Comparison of ENCODE assay signal across 10 cellular contexts in the genomic region with DNA sequence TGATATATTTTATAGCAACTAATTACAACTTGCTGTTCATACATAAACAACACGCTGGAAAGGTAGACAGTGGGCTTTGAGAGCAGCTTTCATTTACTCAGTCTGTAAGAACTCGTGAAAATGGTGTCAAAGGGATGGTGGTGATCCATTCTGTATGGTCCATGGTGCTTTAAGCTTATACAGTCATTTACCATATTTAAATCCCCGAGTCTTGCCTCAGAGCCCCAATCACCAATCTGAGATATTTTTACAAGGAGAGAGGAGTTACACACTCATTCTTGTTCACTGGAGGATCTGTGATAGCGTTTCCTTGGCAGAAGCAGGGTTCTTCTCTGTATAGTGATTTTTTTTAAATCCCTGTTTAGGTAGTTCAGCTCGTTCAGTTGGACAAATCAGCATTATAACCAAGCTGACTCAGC.
DNase-seq lines count a peak whose midpoint lies in the region; ATAC-seq and TF ChIP-seq lines count a peak whose summit lies in the region.
"Had no signal": no experiment of that assay in that cellular context is flagged by ENCODE, and none has a peak within 500 bp of the region (broad histone marks: within the 10 kb centered on the region; RNA-seq: fewer than 3 reads in every experiment).

No MANE protein-coding gene starts in this region.

- no peak overlapping the region for H3K23ac ChIP-seq in IMR-90 (ENCODE audit: low read depth, low read length)

- no peak overlapping the region for H2BK15ac ChIP-seq in IMR-90 (ENCODE audit: low read depth, low read length)

- no peaks in the 10 kb centered on the region for H3K79me1 ChIP-seq in IMR-90 (ENCODE audit: low read depth in 1 of 2, low read length in 2 of 2)

- TF ChIP-seq POLR2A in IMR-90 (IDR thresholded peaks at IDR 0.05; ENCODE audit: low read depth, low read length), result no peak

- no peaks in the 10 kb centered on the region for H3K9me1 ChIP-seq in IMR-90 (ENCODE audit: insufficient read depth, low read length)

- intact Hi-C loops in IMR-90 (cut with micrococcal nuclease), result loop anchor here (5.0 kb wide), 1 partner anchor 163 kb away; no protein-coding TSS in a partner anchor

- WGBS in IMR-90 (ENCODE audit: extremely low coverage in 2 of 2, insufficient read length in 1 of 2), 2 experiments, result no CpG with 5 or more reads among the region's 5 CpGs

- no peak overlapping the region for H2BK120ac ChIP-seq in IMR-90 (ENCODE audit: low read depth, low read length)

- H3K14ac ChIP-seq in IMR-90 (replicated peaks; ENCODE audit: low read depth, low read length), result no peak overlapping the region

- H2AK9ac ChIP-seq in IMR-90 (replicated peaks; ENCODE audit: low read depth, low read length, poor library complexity), result no peak overlapping the region

- H3K56ac ChIP-seq in IMR-90 (ENCODE audit: extremely low read depth, insufficient read depth, low read length), result no peak overlapping the region

- ATAC-seq in IMR-90 (ENCODE audit: low read depth) (no peak), HG03135 (IDR thresholded peaks at IDR 0.05; ENCODE audit: unreplicated experiment) (no peak)

- BruUV-seq in IMR-90 (replicated peaks; lab: Mats Ljungman, UMichigan), result no TSS peak

- no peak overlapping the region for H2BK5ac ChIP-seq in IMR-90 (ENCODE audit: low read depth, low read length, poor library complexity, severe bottlenecking)

- TF ChIP-seq CTCF in IMR-90 (conservative IDR thresholded peaks at IDR 0.05; ENCODE audit: low read depth, low read length), result no peak
- TF ChIP-seq CTCF in astrocyte of the cerebellum (IDR thresholded peaks at IDR 0.05; ENCODE audit: low read depth, low read length, missing control alignments), result no peak
- TF ChIP-seq CTCF in right atrium auricular region (IDR thresholded peaks at IDR 0.05), result no peak

- POLR2A ChIA-PET in IMR-90 (lab: Charles Lee; ENCODE audit: unreplicated experiment), result no interaction called here

- no peak overlapping the region for H4K91ac ChIP-seq in IMR-90 (ENCODE audit: insufficient read depth, low read depth, low read length)

- H3K4me2 ChIP-seq in IMR-90 (ENCODE audit: low read depth, low read length), result 0 out of 2 replicates have a peak overlapping the region, but pooled peaks have one; percentile 15

- H3K9me3 ChIP-seq in IMR-90 (ENCODE audit: control insufficient read depth, insufficient read depth, low read length) (no peaks in the 10 kb centered on the region), right atrium auricular region (no peaks in the 10 kb centered on the region), skeletal muscle tissue (ENCODE audit: control insufficient read depth in 3 of 3, low read length in 3 of 3) (no peaks in the 10 kb centered on the region)

- no peaks in the 10 kb centered on the region for H3K4me1 ChIP-seq in IMR-90 (ENCODE audit: control insufficient read depth, insufficient read depth, low read length)
- peaks cover 0 to 32% of the 10 kb centered on the region in 2 donors for H3K4me1 ChIP-seq in right atrium auricular region
- peaks cover 2 to 17% (median 5%) of the 10 kb centered on the region in 3 donors for H3K4me1 ChIP-seq in skeletal muscle tissue (ENCODE audit: control insufficient read depth in 3 of 3, insufficient read depth in 3 of 3, low read length in 3 of 3)

- no peak for TF ChIP-seq RAD21 in IMR-90 (IDR thresholded peaks at IDR 0.05; ENCODE audit: low read length)

- H3K9ac ChIP-seq in IMR-90 (ENCODE audit: low read depth, low read length) (no peak overlapping the region), skeletal muscle tissue (ENCODE audit: low read depth in 1 of 3, low read length in 3 of 3) (peak overlapping the region; percentile 67 to 87 (median 85))

- no peak for DNase-seq in IMR-90
- DNase-seq in astrocyte of the cerebellum (ENCODE audit: low read depth), result peak; percentile 12
- no peak for DNase-seq in right atrium auricular region (ENCODE audit: low spot score)
- no peak for DNase-seq in SIG-M5 (lab: John Stamatoyannopoulos, UW)
- DNase-seq in germinal center (ENCODE audit: low spot score), result no peak
- DNase-seq in activated T-cell treated with anti-CD3 and anti-CD28 coated beads for 4 hours, result no peak
- DNase-seq: activated T-cell treated with anti-CD3 and anti-CD28 coated beads, Interleukin-2, amount 50 U/mL, for 1 hour; NCI-H510A treated with DMSO at 0.1 percent for 48 hours had no signal

- H4K20me1 ChIP-seq in IMR-90 (ENCODE audit: insufficient read depth, low read length), result no peaks in the 10 kb centered on the region

- no peak overlapping the region for H3K4ac ChIP-seq in IMR-90 (ENCODE audit: low read depth, low read length)

- CTCF ChIA-PET in IMR-90 (lab: Yijun Ruan, JAX), result no interaction called here

- no peak overlapping the region for H2AFZ ChIP-seq in IMR-90 (replicated peaks; ENCODE audit: low read length, poor library complexity)

- no peak overlapping the region for H2BK20ac ChIP-seq in IMR-90 (ENCODE audit: low read depth, low read length)

- no peak overlapping the region for H3K18ac ChIP-seq in IMR-90 (ENCODE audit: low read depth, low read length)

- no peak overlapping the region for H4K8ac ChIP-seq in IMR-90 (ENCODE audit: low read depth in 2 of 2, low read length in 2 of 2)

- no peak overlapping the region for H3K27ac ChIP-seq in IMR-90 (ENCODE audit: insufficient read depth, low read length)
- peak overlapping the region; percentile 80 to 93 for H3K27ac ChIP-seq in right atrium auricular region
- H3K27ac ChIP-seq in skeletal muscle tissue (ENCODE audit: low read depth, low read length), result peak overlapping the region; percentile 65

- H2AK5ac ChIP-seq in IMR-90 (ENCODE audit: low read depth, low read length), result no peak overlapping the region

- H4K5ac ChIP-seq in IMR-90 (ENCODE audit: low read depth, low read length), result no peak overlapping the region

- H3K27me3 ChIP-seq in IMR-90 (ENCODE audit: control insufficient read depth, insufficient read depth, low read length) (no peaks in the 10 kb centered on the region), right atrium auricular region (no peaks in the 10 kb centered on the region), skeletal muscle tissue (ENCODE audit: control insufficient read depth in 3 of 3, insufficient read depth in 3 of 3, low read length in 3 of 3) (no peaks in the 10 kb centered on the region)

- H3K4me3 ChIP-seq in IMR-90 (ENCODE audit: insufficient read depth, low read depth, low read length) (no peak overlapping the region), astrocyte of the cerebellum (ENCODE audit: low read depth, low read length) (peak overlapping the region; percentile 31), right atrium auricular region (peak overlapping the region; percentile 33 to 48), skeletal muscle tissue (ENCODE audit: low read length in 3 of 3) (peak overlapping the region; percentile 60 to 92 (median 61))

- in situ Hi-C loops in IMR-90 (cut with MboI; ENCODE audit: low sequenced_read_pairs) (no loop called here), astrocyte of the cerebellum (cut with HindIII; ENCODE audit: low sequenced_read_pairs) (no loop called here)

- dilution Hi-C loops in IMR-90 (cut with HindIII; ENCODE audit: low sequenced_read_pairs, unreplicated experiment), result no loop called here

- no peaks in the 10 kb centered on the region for H3K36me3 ChIP-seq in IMR-90 (ENCODE audit: control insufficient read depth, insufficient read depth, low read length)
- no peaks in the 10 kb centered on the region for H3K36me3 ChIP-seq in right atrium auricular region
- no peaks in the 10 kb centered on the region for H3K36me3 ChIP-seq in skeletal muscle tissue (ENCODE audit: control insufficient read depth in 3 of 3, insufficient read depth in 3 of 3, low read length in 3 of 3)

TF ChIP-seq in IMR-90, 13 proteins besides CTCF, POLR2A, EP300 and RAD21:
- TF ChIP-seq MXI1 (IDR thresholded peaks at IDR 0.05; ENCODE audit: borderline replicate concordance, low read depth, low read length) (no peak), RFX5 (IDR thresholded peaks at IDR 0.05; ENCODE audit: low read depth, low read length) (no peak), FOS (IDR thresholded peaks at IDR 0.05; ENCODE audit: low read depth, low read length) (no peak), SMC3 (IDR thresholded peaks at IDR 0.05; ENCODE audit: low read depth, low read length) (no peak), BHLHE40 (IDR thresholded peaks at IDR 0.05; ENCODE audit: low read depth, low read length) (no peak), CHD1 (IDR thresholded peaks at IDR 0.05; ENCODE audit: low read depth, low read length) (no peak), MAFK (IDR thresholded peaks at IDR 0.05; ENCODE audit: low read depth, low read length) (no peak), RCOR1 (IDR thresholded peaks at IDR 0.05; ENCODE audit: insufficient replicate concordance, low read length) (no peak), CEBPB (IDR thresholded peaks at IDR 0.05; ENCODE audit: low read depth, low read length) (no peak), NFE2L2 (IDR thresholded peaks at IDR 0.05; ENCODE audit: low read depth, low read length) (no peak), MAZ (IDR thresholded peaks at IDR 0.05; ENCODE audit: borderline replicate concordance, low read depth, low read length) (no peak)
- TF ChIP-seq, protein P1, sequence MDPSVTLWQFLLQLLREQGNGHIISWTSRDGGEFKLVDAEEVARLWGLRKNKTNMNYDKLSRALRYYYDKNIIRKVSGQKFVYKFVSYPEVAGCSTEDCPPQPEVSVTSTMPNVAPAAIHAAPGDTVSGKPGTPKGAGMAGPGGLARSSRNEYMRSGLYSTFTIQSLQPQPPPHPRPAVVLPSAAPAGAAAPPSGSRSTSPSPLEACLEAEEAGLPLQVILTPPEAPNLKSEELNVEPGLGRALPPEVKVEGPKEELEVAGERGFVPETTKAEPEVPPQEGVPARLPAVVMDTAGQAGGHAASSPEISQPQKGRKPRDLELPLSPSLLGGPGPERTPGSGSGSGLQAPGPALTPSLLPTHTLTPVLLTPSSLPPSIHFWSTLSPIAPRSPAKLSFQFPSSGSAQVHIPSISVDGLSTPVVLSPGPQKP (IDR thresholded peaks at IDR 0.05; ENCODE audit: borderline replicate concordance, low read depth, low read length), result no peak
- TF ChIP-seq, protein P2, sequence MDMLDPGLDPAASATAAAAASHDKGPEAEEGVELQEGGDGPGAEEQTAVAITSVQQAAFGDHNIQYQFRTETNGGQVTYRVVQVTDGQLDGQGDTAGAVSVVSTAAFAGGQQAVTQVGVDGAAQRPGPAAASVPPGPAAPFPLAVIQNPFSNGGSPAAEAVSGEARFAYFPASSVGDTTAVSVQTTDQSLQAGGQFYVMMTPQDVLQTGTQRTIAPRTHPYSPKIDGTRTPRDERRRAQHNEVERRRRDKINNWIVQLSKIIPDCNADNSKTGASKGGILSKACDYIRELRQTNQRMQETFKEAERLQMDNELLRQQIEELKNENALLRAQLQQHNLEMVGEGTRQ (IDR thresholded peaks at IDR 0.05; ENCODE audit: low read depth, low read length), result no peak
TF ChIP-seq in IMR-90: peak in this region for 0.
